9 cellular contexts compared by ENCODE assay signal in genomic region chr20:52242237-52243230, GRCh38. TPM values are rescaled to one million over a fixed set of nuclear protein-coding genes. Genes with fewer than 3 reads are reported as not detected.
DNase-seq lines count a peak whose midpoint lies in the region; ATAC-seq, FAIRE-seq and TF ChIP-seq lines count a peak whose summit lies in the region.
"Had no signal": no experiment of that assay in that cellular context is flagged by ENCODE, and none has a peak within 500 bp of the region (broad histone marks: within the 10 kb centered on the region; RNA-seq: fewer than 3 reads in every experiment).

No MANE protein-coding gene starts in this region.

- H3K36me3 ChIP-seq in PC-9 (ENCODE audit: low read depth) (no peaks in the 10 kb centered on the region), suprapubic skin (no peaks in the 10 kb centered on the region)

- H3K4me3 ChIP-seq in PC-9, result no peak overlapping the region
- H3K4me3 ChIP-seq in fibroblast of mammary gland (ENCODE audit: control insufficient read depth, low read depth, low read length), result no peak overlapping the region
- H3K4me3 ChIP-seq in suprapubic skin, result no peak overlapping the region

- 54% methylated on average over 7 of the region's 7 CpGs for WGBS in suprapubic skin

- H3K27me3 ChIP-seq in PC-9 (ENCODE audit: insufficient read depth, low read depth), result peaks cover 36% of the 10 kb centered on the region; the same call in 1 of the 2 replicates
- peaks cover 7% of the 10 kb centered on the region for H3K27me3 ChIP-seq in suprapubic skin

- TF ChIP-seq POLR2A in H54 (IDR thresholded peaks at IDR 0.05; ENCODE audit: low read depth, low read length), result no peak
- TF ChIP-seq POLR2A in suprapubic skin (IDR thresholded peaks at IDR 0.05), result no peak

- no peak overlapping the region for H3K4me3 Mint-ChIP-seq in effector memory CD8-positive, alpha-beta T cell
- H3K4me3 Mint-ChIP-seq: activated naive CD8-positive, alpha-beta T cell treated with anti-CD3 and anti-CD28 coated beads, Interleukin-2, amount 10 ng/mL, durations not matched to agents 7 days and 5 days had no signal

- H3K79me2 ChIP-seq in PC-9 (ENCODE audit: low read depth), result no peaks in the 10 kb centered on the region

- no peak overlapping the region for H3K27ac Mint-ChIP-seq in effector memory CD8-positive, alpha-beta T cell
- H3K27ac Mint-ChIP-seq: activated naive CD8-positive, alpha-beta T cell treated with anti-CD3 and anti-CD28 coated beads, Interleukin-2, amount 10 ng/mL, durations not matched to agents 7 days and 5 days had no signal

- no peak for TF ChIP-seq EP300 in suprapubic skin (IDR thresholded peaks at IDR 0.05)

- no peaks in the 10 kb centered on the region for H3F3A ChIP-seq in PC-9 (ENCODE audit: insufficient read depth, low read depth)

- CTCF ChIA-PET in PC-9 (lab: Charles Lee), result no interaction called here

- ATAC-seq in effector memory CD8-positive, alpha-beta T cell (replicated peaks), result no peak
- no peak for ATAC-seq in HG03025 (IDR thresholded peaks at IDR 0.05; ENCODE audit: low FRiP score, unreplicated experiment)

- no peaks in the 10 kb centered on the region for H3K9me3 Mint-ChIP-seq in effector memory CD8-positive, alpha-beta T cell
- H3K9me3 Mint-ChIP-seq: activated naive CD8-positive, alpha-beta T cell treated with anti-CD3 and anti-CD28 coated beads, Interleukin-2, amount 10 ng/mL, durations not matched to agents 7 days and 5 days had no signal

- no peak overlapping the region for H3K4me2 ChIP-seq in PC-9

- H3K9me2 ChIP-seq in PC-9 (ENCODE audit: insufficient read depth), result no peaks in the 10 kb centered on the region

- POLR2A ChIA-PET in PC-9 (lab: Charles Lee; ENCODE audit: unreplicated experiment), result no interaction called here

- no peaks in the 10 kb centered on the region for H3K4me1 Mint-ChIP-seq in effector memory CD8-positive, alpha-beta T cell (ENCODE audit: low read depth in 2 of 2)
- H3K4me1 Mint-ChIP-seq: activated naive CD8-positive, alpha-beta T cell treated with anti-CD3 and anti-CD28 coated beads, Interleukin-2, amount 10 ng/mL, durations not matched to agents 7 days and 5 days had no signal

- H3K9me3 ChIP-seq in PC-9 (ENCODE audit: insufficient read depth, low read depth) (no peaks in the 10 kb centered on the region), suprapubic skin (no peaks in the 10 kb centered on the region)

- H3K36me3 Mint-ChIP-seq in effector memory CD8-positive, alpha-beta T cell (ENCODE audit: insufficient read depth), result no peaks in the 10 kb centered on the region
- H3K36me3 Mint-ChIP-seq: activated naive CD8-positive, alpha-beta T cell treated with anti-CD3 and anti-CD28 coated beads, Interleukin-2, amount 10 ng/mL, durations not matched to agents 7 days and 5 days had no signal

- DNase-seq in AG08395 (ENCODE audit: low spot score) (peak; percentile 30), H54 (ENCODE audit: insufficient read length, low spot score) (peak; percentile 7), PC-9 (no peak), fibroblast of mammary gland (ENCODE audit: low read depth) (peak; percentile 20), suprapubic skin (ENCODE audit: low spot score in 2 of 2) (no peak), head of caudate nucleus (no peak)
- DNase-seq in effector memory CD8-positive, alpha-beta T cell, result no peak
- DNase-seq: activated naive CD8-positive, alpha-beta T cell treated with anti-CD3 and anti-CD28 coated beads, Interleukin-2, amount 10 ng/mL, durations not matched to agents 7 days and 5 days had no signal

- intact Hi-C loops in PC-9 (cut with micrococcal nuclease; ENCODE audit: unreplicated experiment) (loop anchor here (5.0 to 10.0 kb wide), 3 partner anchors 132 to 1962 kb away; partner anchors contain the start of gene PFDN4), head of caudate nucleus (cut with DNase I) (no loop called here)

- H4K20me1 ChIP-seq in PC-9 (ENCODE audit: insufficient read depth), result no peaks in the 10 kb centered on the region

- TF ChIP-seq CTCF in PC-9 (conservative IDR thresholded peaks at IDR 0.05), result peak; percentile 94
- TF ChIP-seq CTCF in fibroblast of mammary gland (conservative IDR thresholded peaks at IDR 0.05; ENCODE audit: control insufficient read depth, insufficient read depth, low read depth, low read length), result peak; percentile 33
- TF ChIP-seq CTCF in suprapubic skin (IDR thresholded peaks at IDR 0.05), result peak; percentile 34

- H3K27me3 Mint-ChIP-seq in effector memory CD8-positive, alpha-beta T cell, result peaks cover 17 to 22% of the 10 kb centered on the region in 2 donors

- no peaks in the 10 kb centered on the region for H3K4me1 ChIP-seq in PC-9 (replicated peaks; ENCODE audit: insufficient read depth)
- H3K4me1 ChIP-seq in suprapubic skin, result no peaks in the 10 kb centered on the region

- H2AFZ ChIP-seq in PC-9, result no peak overlapping the region

- H3K27ac ChIP-seq in PC-9, result no peak overlapping the region
- H3K27ac ChIP-seq in suprapubic skin, result no peak overlapping the region

- BruUV-seq in PC-9 (replicated peaks; lab: Mats Ljungman, UMichigan), result no TSS peak

- FAIRE-seq in H54 (lab: Jason Lieb, UNC), result no peak

RNA-seq across cellular contexts. Expression of gene ZFP64, which starts 51.0 kb away (rescaled TPM):
- total RNA-seq in PC-9 (2021) (40.3 and 49.8 TPM in 2 replicates), suprapubic skin (10 to 100 TPM; 25.1 to 33.8 (median 28.2) TPM)

Comparison
In these comparisons a context has a peak if more than half of its experiments do, and no peak if none do; other contexts are left out.
1. DNase-seq: peak in AG08395 (single experiment), H54 (single experiment) and fibroblast of mammary gland (single experiment); none in PC-9 (0 of 2), suprapubic skin (0 of 2), effector memory CD8-positive, alpha-beta T cell (0 of 3) and head of caudate nucleus (0 of 42).
2. CTCF ChIP-seq: peak in every context shown above with its lines; median percentile 94 in PC-9; 34 in suprapubic skin; 33 in fibroblast of mammary gland.